11 cellular contexts compared by ENCODE assay signal in genomic region chr11:115471367-115471766, GRCh38. TPM values are rescaled to one million over a fixed set of nuclear protein-coding genes. Genes with fewer than 3 reads are reported as not detected.
A peak's percentile ranks its signal among the peaks of the same experiment; 100 is the strongest.
DNase-seq lines count a peak whose midpoint lies in the region; ATAC-seq and TF ChIP-seq lines count a peak whose summit lies in the region.
"Had no signal": no experiment of that assay in that cellular context is flagged by ENCODE, and none has a peak within 500 bp of the region (broad histone marks: within the 10 kb centered on the region; RNA-seq: fewer than 3 reads in every experiment).

No MANE protein-coding gene starts in this region.

- no peak overlapping the region for H2AFZ ChIP-seq in OCI-LY3 (ENCODE audit: low read depth, low read length)

- no peaks in the 10 kb centered on the region for H3K36me3 Mint-ChIP-seq in stimulated activated effector memory CD8-positive, alpha-beta T cell treated with anti-CD3 and anti-CD28 coated beads, Interleukin-12 subunit alpha, Interleukin-12 subunit beta, amount 100 ng/mL, for 72 hours
- H3K36me3 Mint-ChIP-seq in T-helper 2 cell treated with Interferon-gamma antibody and Interleukin-4, amounts not matched to agents 5 μg/mL and 100 μg/mL, for 36 hours (ENCODE audit: low read depth) = no peaks in the 10 kb centered on the region

- H3K4me1 ChIP-seq in OCI-LY3 (ENCODE audit: low read length) = peaks cover 46% of the 10 kb centered on the region
- H3K4me1 ChIP-seq in right atrium auricular region = no peaks in the 10 kb centered on the region

- H3K4me1 Mint-ChIP-seq in stimulated activated effector memory CD8-positive, alpha-beta T cell treated with anti-CD3 and anti-CD28 coated beads, Interleukin-12 subunit alpha, Interleukin-12 subunit beta, amount 100 ng/mL, for 72 hours = no peaks in the 10 kb centered on the region
- H3K4me1 Mint-ChIP-seq in T-helper 2 cell treated with Interferon-gamma antibody and Interleukin-4, amounts not matched to agents 5 μg/mL and 100 μg/mL, for 36 hours (ENCODE audit: low read depth) = no peaks in the 10 kb centered on the region
- H3K4me1 Mint-ChIP-seq: nephron had no signal

- no peaks in the 10 kb centered on the region for H3K36me3 ChIP-seq in OCI-LY3 (replicated peaks; ENCODE audit: low read depth, low read length)
- no peaks in the 10 kb centered on the region for H3K36me3 ChIP-seq in right atrium auricular region

- peak overlapping the region; percentile 71 for H3K4me2 ChIP-seq in OCI-LY3 (ENCODE audit: low read length)

- ATAC-seq in GM18870 (IDR thresholded peaks at IDR 0.05; ENCODE audit: unreplicated experiment) (peak; percentile 67), HG02884 (IDR thresholded peaks at IDR 0.05; ENCODE audit: unreplicated experiment) (peak; percentile 90)
- ATAC-seq in stimulated activated effector memory CD8-positive, alpha-beta T cell treated with anti-CD3 and anti-CD28 coated beads, Interleukin-12 subunit alpha, Interleukin-12 subunit beta, amount 100 ng/mL, for 72 hours = peak; percentile 67

- peak overlapping the region; percentile 10; the same call in 1 of the 2 replicates for H3K9ac ChIP-seq in OCI-LY3 (ENCODE audit: low read length)

- no peaks in the 10 kb centered on the region for H4K20me1 ChIP-seq in OCI-LY3 (ENCODE audit: insufficient read depth, low read length)

- no peaks in the 10 kb centered on the region for H3K27me3 Mint-ChIP-seq in T-helper 2 cell treated with Interferon-gamma antibody and Interleukin-4, amounts not matched to agents 5 μg/mL and 100 μg/mL, for 36 hours (ENCODE audit: low read depth)
- H3K27me3 Mint-ChIP-seq: brain had no signal

- H3K27ac ChIP-seq in OCI-LY3 (ENCODE audit: low read length) (peak overlapping the region; percentile 72), right atrium auricular region (no peak overlapping the region)

- no peaks in the 10 kb centered on the region for H3K79me2 ChIP-seq in OCI-LY3 (ENCODE audit: low read length)

- H3K9me3 ChIP-seq in OCI-LY3 (ENCODE audit: insufficient read depth, low read length) (no peaks in the 10 kb centered on the region), right atrium auricular region (no peaks in the 10 kb centered on the region)

- H3K4me3 Mint-ChIP-seq in stimulated activated effector memory CD8-positive, alpha-beta T cell treated with anti-CD3 and anti-CD28 coated beads, Interleukin-12 subunit alpha, Interleukin-12 subunit beta, amount 100 ng/mL, for 72 hours = no peak overlapping the region
- H3K4me3 Mint-ChIP-seq in T-helper 2 cell treated with Interferon-gamma antibody and Interleukin-4, amounts not matched to agents 5 μg/mL and 100 μg/mL, for 36 hours = no peak overlapping the region
- H3K4me3 Mint-ChIP-seq: brain, nephron had no signal

- peaks cover 4% of the 10 kb centered on the region for H3K9me3 Mint-ChIP-seq in stimulated activated effector memory CD8-positive, alpha-beta T cell treated with anti-CD3 and anti-CD28 coated beads, Interleukin-12 subunit alpha, Interleukin-12 subunit beta, amount 100 ng/mL, for 72 hours
- H3K9me3 Mint-ChIP-seq in T-helper 2 cell treated with Interferon-gamma antibody and Interleukin-4, amounts not matched to agents 5 μg/mL and 100 μg/mL, for 36 hours = no peaks in the 10 kb centered on the region
- H3K9me3 Mint-ChIP-seq: nephron had no signal

- no peak for TF ChIP-seq CTCF in OCI-LY3 (IDR thresholded peaks at IDR 0.05; ENCODE audit: low read depth, low read length)
- no peak for TF ChIP-seq CTCF in right atrium auricular region (IDR thresholded peaks at IDR 0.05)

- H3K27me3 ChIP-seq in OCI-LY3 (ENCODE audit: low read depth, low read length) (peaks cover 29% of the 10 kb centered on the region; the same call in 1 of the 2 replicates), right atrium auricular region (no peaks in the 10 kb centered on the region)

- DNase-seq in stimulated activated effector memory CD8-positive, alpha-beta T cell treated with anti-CD3 and anti-CD28 coated beads, Interleukin-12 subunit alpha, Interleukin-12 subunit beta, amount 100 ng/mL, for 72 hours (ENCODE audit: low spot score in 2 of 2) = no peak
- DNase-seq in activated gamma-delta T cell (lab: John Stamatoyannopoulos, UW) (no peak), right atrium auricular region (ENCODE audit: low spot score) (no peak), NCI-H774 (lab: John Stamatoyannopoulos, UW) (no peak)
- DNase-seq in T-helper 2 cell treated with Interferon-gamma antibody and Interleukin-4, amounts not matched to agents 5 μg/mL and 100 μg/mL, for 36 hours (ENCODE audit: low spot score) = no peak
- DNase-seq: NK-92 treated with Interleukin-12 subunit alpha and Interleukin-12 subunit beta, amount 100 ng/mL, for 24 hours had no signal

- H3K4me3 ChIP-seq in OCI-LY3 (ENCODE audit: low read length) = peak overlapping the region; percentile 39
- H3K4me3 ChIP-seq in right atrium auricular region = no peak overlapping the region

- no peak overlapping the region for H3K27ac Mint-ChIP-seq in stimulated activated effector memory CD8-positive, alpha-beta T cell treated with anti-CD3 and anti-CD28 coated beads, Interleukin-12 subunit alpha, Interleukin-12 subunit beta, amount 100 ng/mL, for 72 hours
- H3K27ac Mint-ChIP-seq in T-helper 2 cell treated with Interferon-gamma antibody and Interleukin-4, amounts not matched to agents 5 μg/mL and 100 μg/mL, for 36 hours = no peak overlapping the region
- H3K27ac Mint-ChIP-seq: brain, nephron had no signal

RNA-seq across cellular contexts. Expression of gene CADM1, which starts 32.8 kb away (rescaled TPM):
- total RNA-seq in right atrium auricular region = 10 to 100 TPM; 19.8 to 33.9 TPM
